ENCODE assay signal across 23 cellular contexts in genomic region chr12:88175544-88175943, GRCh38.
"Had no signal": no experiment of that assay in that cellular context is flagged by ENCODE, and none has a peak within 500 bp of the region (broad histone marks: within the 10 kb centered on the region; RNA-seq: fewer than 3 reads in every experiment).

No MANE protein-coding gene starts in this region.

- H3K4me3 Mint-ChIP-seq: naive thymus-derived CD4-positive, alpha-beta T cell; natural killer cell; nephron; neural progenitor cell; stimulated activated memory B cell treated with anti-CD40 and anti-IgM and Interleukin-4, amounts not matched to agents 10 μg/mL and 1 μg/mL and 100 μg/mL, for 72 hours had no signal

- H3K9me3 Mint-ChIP-seq: natural killer cell; nephron; neural progenitor cell; stimulated activated memory B cell treated with anti-CD40 and anti-IgM and Interleukin-4, amounts not matched to agents 10 μg/mL and 1 μg/mL and 100 μg/mL, for 72 hours had no signal

- DNase-seq: naive thymus-derived CD4-positive, alpha-beta T cell; natural killer cell; occipital lobe; ovary; posterior cingulate gyrus; psoas muscle; right cardiac atrium; spleen; stimulated activated CD4-positive, alpha-beta T cell treated with anti-CD3 and anti-CD28 coated beads, Interleukin-12 subunit alpha, Interleukin-12 subunit beta, amount 100 ng/mL, for 4 hours; stimulated activated CD4-positive, alpha-beta T cell treated with anti-CD3 and anti-CD28 coated beads, Interleukin-1b, Interleukin-23, amount 100 ng/mL, for 48 hours; stimulated activated CD4-positive, alpha-beta T cell treated with anti-CD3 and anti-CD28 coated beads, Interleukin-4, amount 100 ng/mL, for 1 hour; stimulated activated CD4-positive, alpha-beta T cell treated with anti-CD3 and anti-CD28 coated beads, Interleukin-4, amount 100 ng/mL, for 4 hours; stimulated activated CD8-positive, alpha-beta memory T cell treated with anti-CD3 and anti-CD28 coated beads, Interleukin-4, amount 100 ng/mL, for 48 hours; stimulated activated naive CD4-positive, alpha-beta T cell; stomach; thyroid gland; trophoblast cell; upper lobe of left lung had no signal

- H3K27ac Mint-ChIP-seq: naive thymus-derived CD4-positive, alpha-beta T cell; natural killer cell; nephron; neural progenitor cell; progenitor cell of endocrine pancreas; stimulated activated memory B cell treated with anti-CD40 and anti-IgM and Interleukin-4, amounts not matched to agents 10 μg/mL and 1 μg/mL and 100 μg/mL, for 72 hours had no signal

- H3K4me1 Mint-ChIP-seq: natural killer cell, nephron, neural progenitor cell had no signal

- H3K27me3 Mint-ChIP-seq: naive thymus-derived CD4-positive, alpha-beta T cell; progenitor cell of endocrine pancreas; stimulated activated memory B cell treated with anti-CD40 and anti-IgM and Interleukin-4, amounts not matched to agents 10 μg/mL and 1 μg/mL and 100 μg/mL, for 72 hours had no signal

- ATAC-seq: naive thymus-derived CD4-positive, alpha-beta T cell; natural killer cell; psoas muscle; right cardiac atrium; sciatic nerve; stimulated activated memory B cell treated with anti-CD40 and anti-IgM and Interleukin-4, amounts not matched to agents 10 μg/mL and 1 μg/mL and 100 μg/mL, for 72 hours had no signal
